In the genomic region with DNA sequence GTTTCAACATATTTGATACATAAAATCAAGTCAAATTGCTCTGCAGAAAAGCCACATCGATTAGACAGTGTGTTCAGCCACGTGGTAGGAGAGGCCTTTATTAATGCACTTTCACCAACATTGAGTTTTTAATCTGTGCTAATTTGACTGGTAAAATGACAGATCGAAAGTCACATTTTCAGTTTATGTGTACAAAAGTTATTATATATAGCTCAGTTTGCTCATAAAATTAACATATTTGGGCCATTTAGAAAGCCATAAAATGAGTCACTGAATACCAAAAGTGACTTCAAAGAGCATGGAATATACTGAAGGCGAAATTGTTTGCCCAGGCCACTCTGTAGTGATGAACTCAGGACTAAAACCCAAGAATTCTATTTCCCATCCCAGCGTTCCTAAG, we compare ENCODE assay signal across 23 cellular contexts. TPM values are rescaled to one million over a fixed set of nuclear protein-coding genes. Genes with fewer than 3 reads are reported as not detected.
DNase-seq lines count a peak whose midpoint lies in the region; ATAC-seq and TF ChIP-seq lines count a peak whose summit lies in the region.
"Had no signal": no experiment of that assay in that cellular context is flagged by ENCODE, and none has a peak within 500 bp of the region (broad histone marks: within the 10 kb centered on the region; RNA-seq: fewer than 3 reads in every experiment).

No MANE protein-coding gene starts in this region.

- no peak overlapping the region for H3K4me3 ChIP-seq in GM12865 (ENCODE audit: low read depth, low read length)
- H3K4me3 ChIP-seq in OCI-LY3 (ENCODE audit: low read length) = no peak overlapping the region
- H3K4me3 ChIP-seq in colonic mucosa = no peak overlapping the region
- H3K4me3 ChIP-seq: BLaER1 treated with 17β-estradiol and CSF1 and Interleukin-3, amounts not matched to agents 10 nM and 100 nM had no signal

- no peaks in the 10 kb centered on the region for H3K27me3 Mint-ChIP-seq in stimulated activated memory B cell treated with anti-CD40 and anti-IgM and Interleukin-4, amounts not matched to agents 10 μg/mL and 1 μg/mL and 100 μg/mL, for 72 hours
- H3K27me3 Mint-ChIP-seq: IgD-negative memory B cell, T-cell had no signal

- peak overlapping the region; percentile 9; the same call in 1 of the 2 replicates for H2AFZ ChIP-seq in OCI-LY3 (ENCODE audit: low read depth, low read length)

- no peaks in the 10 kb centered on the region for H4K20me1 ChIP-seq in OCI-LY3 (ENCODE audit: insufficient read depth, low read length)
- H4K20me1 ChIP-seq: BLaER1 treated with 17β-estradiol and CSF1 and Interleukin-3, amounts not matched to agents 10 nM and 100 nM had no signal

- no peaks in the 10 kb centered on the region for H3K36me3 Mint-ChIP-seq in stimulated activated memory B cell treated with anti-CD40 and anti-IgM and Interleukin-4, amounts not matched to agents 10 μg/mL and 1 μg/mL and 100 μg/mL, for 72 hours
- H3K36me3 Mint-ChIP-seq: CD8-positive, alpha-beta T cell; IgD-negative memory B cell; T-cell had no signal

- H3K27ac ChIP-seq in OCI-LY3 (ENCODE audit: low read length) (peak overlapping the region; percentile 96), colonic mucosa (no peak overlapping the region)
- H3K27ac ChIP-seq: BLaER1 treated with 17β-estradiol and CSF1 and Interleukin-3, amounts not matched to agents 10 nM and 100 nM had no signal

- H3K27ac Mint-ChIP-seq in stimulated activated memory B cell treated with anti-CD40 and anti-IgM and Interleukin-4, amounts not matched to agents 10 μg/mL and 1 μg/mL and 100 μg/mL, for 72 hours = peak overlapping the region; percentile 27
- H3K27ac Mint-ChIP-seq: CD8-positive, alpha-beta T cell; H9; IgD-negative memory B cell; T-cell had no signal

- H3K9me3 ChIP-seq in OCI-LY3 (ENCODE audit: insufficient read depth, low read length) (no peaks in the 10 kb centered on the region; the same call in none of the 2 replicates), colonic mucosa (no peaks in the 10 kb centered on the region)
- H3K9me3 ChIP-seq: SK-N-SH had no signal

- DNase-seq in GM12865 (ENCODE audit: low read depth) (peak; percentile 22), colonic mucosa (no peak), putamen (ENCODE audit: low spot score) (no peak)
- DNase-seq: CD8-positive, alpha-beta T cell; DMS53; EL; H9; Karpas-422; MM.1S; NCI-H1092; NCI-H146; NCI-H2081 treated with DMSO at 0.1 percent for 48 hours; NCI-H446 treated with DMSO at 0.1 percent for 48 hours; SHP77; SK-N-SH; T-cell had no signal

- H3K4me1 ChIP-seq in OCI-LY3 (ENCODE audit: low read length) = peaks cover 68% of the 10 kb centered on the region
- H3K4me1 ChIP-seq in colonic mucosa = no peaks in the 10 kb centered on the region
- H3K4me1 ChIP-seq: BLaER1 treated with 17β-estradiol and CSF1 and Interleukin-3, amounts not matched to agents 10 nM and 100 nM had no signal

- H3K9me3 Mint-ChIP-seq in stimulated activated memory B cell treated with anti-CD40 and anti-IgM and Interleukin-4, amounts not matched to agents 10 μg/mL and 1 μg/mL and 100 μg/mL, for 72 hours = no peaks in the 10 kb centered on the region

- intact Hi-C loops in colonic mucosa (cut with DNase I) = no loop called here

- peaks cover 19% of the 10 kb centered on the region for H3K36me3 ChIP-seq in OCI-LY3 (replicated peaks; ENCODE audit: low read depth, low read length)
- H3K36me3 ChIP-seq in colonic mucosa = no peaks in the 10 kb centered on the region
- H3K36me3 ChIP-seq: BLaER1 treated with 17β-estradiol and CSF1 and Interleukin-3, amounts not matched to agents 10 nM and 100 nM had no signal

- peak overlapping the region; percentile 76 for H3K9ac ChIP-seq in OCI-LY3 (ENCODE audit: low read length)
- no peak overlapping the region for H3K9ac ChIP-seq in colonic mucosa (ENCODE audit: low read depth in 2 of 2, low read length in 2 of 2)
- H3K9ac ChIP-seq: BLaER1 treated with 17β-estradiol and CSF1 and Interleukin-3, amounts not matched to agents 10 nM and 100 nM; SK-N-SH had no signal

- TF ChIP-seq CTCF in GM12865 (IDR thresholded peaks at IDR 0.05; ENCODE audit: insufficient read depth, low read depth, low read length, missing control alignments) (no peak), OCI-LY3 (IDR thresholded peaks at IDR 0.05; ENCODE audit: low read depth, low read length) (no peak), colonic mucosa (IDR thresholded peaks at IDR 0.05) (no peak)

- peak overlapping the region; percentile 51 for H3K4me2 ChIP-seq in OCI-LY3 (ENCODE audit: low read length)
- H3K4me2 ChIP-seq: BLaER1 treated with 17β-estradiol and CSF1 and Interleukin-3, amounts not matched to agents 10 nM and 100 nM; SK-N-SH had no signal

- H3K4me3 Mint-ChIP-seq in stimulated activated memory B cell treated with anti-CD40 and anti-IgM and Interleukin-4, amounts not matched to agents 10 μg/mL and 1 μg/mL and 100 μg/mL, for 72 hours = no peak overlapping the region
- H3K4me3 Mint-ChIP-seq: CD8-positive, alpha-beta T cell; H9; T-cell had no signal

- ATAC-seq in GM21786 (IDR thresholded peaks at IDR 0.05; ENCODE audit: unreplicated experiment) (peak; percentile 66), GM21576 (IDR thresholded peaks at IDR 0.05; ENCODE audit: unreplicated experiment) (no peak)
- ATAC-seq in stimulated activated memory B cell treated with anti-CD40 and anti-IgM and Interleukin-4, amounts not matched to agents 10 μg/mL and 1 μg/mL and 100 μg/mL, for 72 hours = no peak
- ATAC-seq: CD8-positive, alpha-beta T cell; T-cell had no signal

- H3K27me3 ChIP-seq in OCI-LY3 (ENCODE audit: low read depth, low read length) = no peaks in the 10 kb centered on the region
- no peaks in the 10 kb centered on the region for H3K27me3 ChIP-seq in colonic mucosa
- H3K27me3 ChIP-seq: BLaER1 treated with 17β-estradiol and CSF1 and Interleukin-3, amounts not matched to agents 10 nM and 100 nM had no signal

- H3K79me2 ChIP-seq in OCI-LY3 (ENCODE audit: low read length) = no peaks in the 10 kb centered on the region

- H3K4me1 Mint-ChIP-seq in stimulated activated memory B cell treated with anti-CD40 and anti-IgM and Interleukin-4, amounts not matched to agents 10 μg/mL and 1 μg/mL and 100 μg/mL, for 72 hours = peaks cover 30% of the 10 kb centered on the region

RNA-seq across cellular contexts. Expression of gene C12orf42, which starts 26.1 kb away (rescaled TPM):
- total RNA-seq in colonic mucosa = not detected
- total RNA-seq: H9, RPMI7951 had no signal
